In the genomic region with DNA sequence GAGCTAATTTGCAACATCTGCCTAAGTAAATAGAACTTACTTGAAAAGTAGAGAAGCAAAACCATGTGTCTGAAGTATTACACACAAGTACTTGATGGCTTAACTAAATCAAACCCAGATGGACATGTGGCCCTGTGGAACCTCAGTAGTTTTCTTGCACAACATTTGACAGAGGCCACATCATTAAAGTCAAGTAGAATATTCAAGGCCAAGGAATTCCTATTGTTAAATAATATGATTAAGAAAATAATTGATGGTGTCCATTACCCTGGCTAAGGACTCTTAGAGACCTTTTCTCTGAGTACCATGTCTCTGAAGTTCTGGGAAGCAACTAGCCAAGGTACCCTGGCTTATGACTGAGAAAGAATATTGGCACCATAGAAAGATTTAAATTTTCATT, we compare ENCODE assay signal across 22 cellular contexts.
DNase-seq lines count a peak whose midpoint lies in the region; ATAC-seq and TF ChIP-seq lines count a peak whose summit lies in the region.
"Had no signal": no experiment of that assay in that cellular context is flagged by ENCODE, and none has a peak within 500 bp of the region (broad histone marks: within the 10 kb centered on the region; RNA-seq: fewer than 3 reads in every experiment).

No MANE protein-coding gene starts in this region.

- no peaks in the 10 kb centered on the region for H4K20me1 ChIP-seq in GM23248 (ENCODE audit: insufficient read depth)

- no peak overlapping the region for H2AFZ ChIP-seq in GM23248

- H3K9me2 ChIP-seq in GM23248 (ENCODE audit: insufficient read depth) = no peaks in the 10 kb centered on the region

- H3K9ac ChIP-seq in GM23248 = no peak overlapping the region
- H3K9ac ChIP-seq in adipocyte (ENCODE audit: low read length) = no peak overlapping the region

- DNase-seq in AG09309 (ENCODE audit: low read depth) (peak; percentile 94), GM23248 (peak; percentile 39), adipocyte (ENCODE audit: low read depth) (peak; percentile 94), fibroblast of the conjunctiva (ENCODE audit: low read depth) (peak; percentile 88), NCI-H2171 (lab: John Stamatoyannopoulos, UW) (no peak), psoas muscle (no peak)
- DNase-seq: C1 segment of cervical spinal cord; GF-D8; H7; MV-4-11; NCI-H1417 treated with DMSO at 0.1 percent for 48 hours; NCI-H1930; NCI-H2171 treated with DMSO at 0.1 percent for 48 hours; NCI-H446 treated with DMSO at 0.1 percent for 48 hours; NK-92 treated with Interleukin-12 subunit alpha and Interleukin-12 subunit beta, amount 100 ng/mL, for 24 hours; OCI-M1; RPMI8226; SIG-M5 had no signal

- H3K4me1 ChIP-seq in GM23248 (ENCODE audit: insufficient read depth) = no peaks in the 10 kb centered on the region
- H3K4me1 ChIP-seq in adipocyte (ENCODE audit: control insufficient read depth, insufficient read depth, low read length) = peaks cover 12% of the 10 kb centered on the region
- no peaks in the 10 kb centered on the region for H3K4me1 ChIP-seq in psoas muscle
- H3K4me1 ChIP-seq: A549 had no signal

- H3K27me3 ChIP-seq in GM23248 (replicated peaks; ENCODE audit: insufficient read depth) (no peaks in the 10 kb centered on the region), adipocyte (replicated peaks; ENCODE audit: control insufficient read depth, insufficient read depth, low read length) (peaks cover 15% of the 10 kb centered on the region), psoas muscle (ENCODE audit: insufficient read depth in 3 of 3, low read length in 2 of 3) (no peaks in the 10 kb centered on the region)

- no peaks in the 10 kb centered on the region for H3K79me2 ChIP-seq in GM23248 (ENCODE audit: insufficient read depth)

- H3K9me3 ChIP-seq in GM23248 (ENCODE audit: low read depth) = no peaks in the 10 kb centered on the region
- peaks cover 4% of the 10 kb centered on the region for H3K9me3 ChIP-seq in adipocyte (ENCODE audit: control insufficient read depth, low read length)
- H3K9me3 ChIP-seq in psoas muscle = peaks cover 4% of the 10 kb centered on the region
- H3K9me3 ChIP-seq: A549 had no signal

- H3K36me3 ChIP-seq in GM23248 (ENCODE audit: low read depth) (no peaks in the 10 kb centered on the region), adipocyte (ENCODE audit: control insufficient read depth, insufficient read depth, low read length, severe bottlenecking) (no peaks in the 10 kb centered on the region), psoas muscle (ENCODE audit: insufficient read depth in 1 of 2, low read depth in 1 of 2) (no peaks in the 10 kb centered on the region)

- no peak for TF ChIP-seq CTCF in AG09309 (IDR thresholded peaks at IDR 0.05; ENCODE audit: control insufficient read depth, insufficient read depth, low read depth, low read length, missing control alignments)
- TF ChIP-seq CTCF in psoas muscle (IDR thresholded peaks at IDR 0.05) = no peak

- ATAC-seq in HG02763 (IDR thresholded peaks at IDR 0.05; ENCODE audit: unreplicated experiment) (no peak), psoas muscle (no peak), GM19328 (IDR thresholded peaks at IDR 0.05; ENCODE audit: unreplicated experiment) (no peak)
- ATAC-seq: A549, K562 had no signal

- intact Hi-C loops in psoas muscle (cut with DNase I) = no loop called here

- H3F3A ChIP-seq in GM23248 (ENCODE audit: insufficient read depth) = 0 out of 2 replicates have a peak, but pooled peaks cover 5% of the 10 kb centered on the region

- H3K4me3 ChIP-seq in AG09309 (ENCODE audit: control insufficient read depth, low read depth, low read length) (no peak overlapping the region), GM23248 (no peak overlapping the region), adipocyte (ENCODE audit: low read length) (no peak overlapping the region), psoas muscle (no peak overlapping the region)
- H3K4me3 ChIP-seq: A549, K562 had no signal

- H3K4me2 ChIP-seq in GM23248 (ENCODE audit: unreplicated experiment) = no peak overlapping the region
- H3K4me2 ChIP-seq: A549 had no signal

- in situ Hi-C loops in GM23248 (cut with MboI) = no loop called here

- H3K27ac ChIP-seq in GM23248 (no peak overlapping the region), psoas muscle (no peak overlapping the region)
- H3K27ac ChIP-seq: A549 had no signal

Comparison
In these comparisons a context has a peak if more than half of its experiments do, and no peak if none do; other contexts are left out.
1. DNase-seq: peak in AG09309 (single experiment), GM23248 (single experiment), adipocyte (single experiment) and fibroblast of the conjunctiva (single experiment); none in NCI-H2171 (single experiment) and psoas muscle (0 of 2).